1 cellular context compared by ENCODE assay signal in genomic region chr19:42268142-42268703, GRCh38.
TF ChIP-seq lines count a peak whose summit lies in the region.

No MANE protein-coding gene starts in this region.

TF ChIP-seq in K562, 482 proteins besides CTCF, POLR2A, EP300 and RAD21 (continues in another document):
- TF ChIP-seq ZNF324 (CRISPR knock-in tag; IDR thresholded peaks at IDR 0.05), result 0 out of 2 replicates have a peak, but pooled peaks have one; percentile 31
- TF ChIP-seq RBFOX2 (IDR thresholded peaks at IDR 0.05; ENCODE audit: low read depth, low read length), result peak; percentile 91
- TF ChIP-seq FOXJ2 (tag; IDR thresholded peaks at IDR 0.05), result peak; percentile 94
- no peak for TF ChIP-seq ARNT (IDR thresholded peaks at IDR 0.05)
- no peak for TF ChIP-seq SMAD2 (IDR thresholded peaks at IDR 0.05; ENCODE audit: low read depth, low read length)
- TF ChIP-seq XRCC5 (IDR thresholded peaks at IDR 0.05; ENCODE audit: low read depth, low read length), result 0 out of 2 replicates have a peak, but pooled peaks have one; percentile 27
- TF ChIP-seq E2F4 (CRISPR knock-in tag; IDR thresholded peaks at IDR 0.05; ENCODE audit: low read depth), result 0 out of 2 replicates have a peak, but pooled peaks have one; percentile 44
- no peak for TF ChIP-seq ARID2 (IDR thresholded peaks at IDR 0.05)
- TF ChIP-seq CREM (IDR thresholded peaks at IDR 0.05; ENCODE audit: low read depth), result peak; percentile 75
- no peak for TF ChIP-seq DEAF1 (CRISPR knock-in tag; IDR thresholded peaks at IDR 0.05)
- peak; percentile 85; the same call in 1 of the 2 replicates for TF ChIP-seq FOXK1 (CRISPR knock-in tag; IDR thresholded peaks at IDR 0.05; ENCODE audit: borderline replicate concordance)
- TF ChIP-seq NRF1 (conservative IDR thresholded peaks at IDR 0.05 in 1 of 2, IDR thresholded peaks at IDR 0.05 in 1 of 2), result peak; percentile 65 to 71; a peak in 3 of 4 replicates
- TF ChIP-seq NR1H2 (CRISPR knock-in tag; IDR thresholded peaks at IDR 0.05), result no peak
- TF ChIP-seq BRF1 (IDR thresholded peaks at IDR 0.05; ENCODE audit: borderline replicate concordance, extremely low read depth, insufficient read length), result no peak
- TF ChIP-seq YY1 (IDR thresholded peaks at IDR 0.05; ENCODE audit: borderline replicate concordance in 1 of 3, control insufficient read depth in 1 of 3, extremely low read depth in 1 of 3, insufficient read depth in 3 of 3, insufficient read length in 1 of 3, insufficient replicate concordance in 2 of 3, low read depth in 1 of 3, low read length in 2 of 3), result peak in 1 of 3 experiments; percentile 7
- TF ChIP-seq GABPB1 (CRISPR knock-in tag; IDR thresholded peaks at IDR 0.05), result no peak
- no peak for TF ChIP-seq ZBTB34 (CRISPR knock-in tag; IDR thresholded peaks at IDR 0.05)
- no peak for TF ChIP-seq CEBPZ (IDR thresholded peaks at IDR 0.05; ENCODE audit: borderline replicate concordance, low read depth, low read length)
- no peak for TF ChIP-seq MEF2A (IDR thresholded peaks at IDR 0.05; ENCODE audit: control insufficient read depth, low read depth, low read length)
- TF ChIP-seq FOXJ3 (CRISPR knock-in tag; IDR thresholded peaks at IDR 0.05), result no peak
- peak; percentile 14 for TF ChIP-seq CREB1 (IDR thresholded peaks at IDR 0.05)
- peak; percentile 70 for TF ChIP-seq CREB1 (CRISPR knock-in tag; IDR thresholded peaks at IDR 0.05)
- TF ChIP-seq HEY1 (CRISPR knock-in tag; IDR thresholded peaks at IDR 0.05; ENCODE audit: borderline replicate concordance), result no peak
- no peak for TF ChIP-seq ZNF740 (CRISPR knock-in tag; IDR thresholded peaks at IDR 0.05)
- TF ChIP-seq ZNF740 (tag; IDR thresholded peaks at IDR 0.05), result no peak
- no peak for TF ChIP-seq ZNF696 (CRISPR knock-in tag; conservative IDR thresholded peaks at IDR 0.05)
- peak; percentile 96 to 98 for TF ChIP-seq FOXK2 (conservative IDR thresholded peaks at IDR 0.05 in 1 of 2, IDR thresholded peaks at IDR 0.05 in 1 of 2; ENCODE audit: low read depth in 2 of 2)
- TF ChIP-seq ATF2 (CRISPR knock-in tag; IDR thresholded peaks at IDR 0.05), result peak; percentile 99
- no peak for TF ChIP-seq RBM22 (IDR thresholded peaks at IDR 0.05; ENCODE audit: low read depth, low read length, poor library complexity, severe bottlenecking)
- TF ChIP-seq FOSL1 (tag; conservative IDR thresholded peaks at IDR 0.05), result peak; percentile 69
- no peak for TF ChIP-seq ZFP91 (CRISPR knock-in tag; IDR thresholded peaks at IDR 0.05)
- TF ChIP-seq BRCA1 (IDR thresholded peaks at IDR 0.05), result no peak
- TF ChIP-seq BRCA1 (CRISPR knock-in tag; IDR thresholded peaks at IDR 0.05), result no peak
- TF ChIP-seq PRPF4 (IDR thresholded peaks at IDR 0.05; ENCODE audit: insufficient read depth, low read depth, low read length, poor library complexity, severe bottlenecking), result peak; percentile 32
- TF ChIP-seq SMC3 (conservative IDR thresholded peaks at IDR 0.05; ENCODE audit: insufficient read depth, low read depth, low read length), result 0 out of 2 replicates have a peak, but pooled peaks have one; percentile 16
- TF ChIP-seq CUX1 (CRISPR knock-in tag; IDR thresholded peaks at IDR 0.05), result peak; percentile 39; the same call in 1 of the 2 replicates
- TF ChIP-seq ZKSCAN1 (IDR thresholded peaks at IDR 0.05; ENCODE audit: low read depth, low read length), result peak; percentile 8; the same call in 1 of the 2 replicates
- TF ChIP-seq RAD51 (IDR thresholded peaks at IDR 0.05; ENCODE audit: borderline replicate concordance, low read depth), result peak; percentile 77
- TF ChIP-seq DDX20 (tag; IDR thresholded peaks at IDR 0.05; ENCODE audit: low read depth), result no peak
- peak; percentile 92 for TF ChIP-seq EP400 (IDR thresholded peaks at IDR 0.05)
- TF ChIP-seq ZNF668 (CRISPR knock-in tag; IDR thresholded peaks at IDR 0.05), result no peak
- TF ChIP-seq ZNF57 (CRISPR knock-in tag; IDR thresholded peaks at IDR 0.05), result no peak
- 0 out of 2 replicates have a peak, but pooled peaks have one; percentile 48 for TF ChIP-seq SOX6 (IDR thresholded peaks at IDR 0.05)
- peak; percentile 83 for TF ChIP-seq ZFX (CRISPR knock-in tag; IDR thresholded peaks at IDR 0.05)
- peak; percentile 35 to 65; a peak in 2 of 4 replicates for TF ChIP-seq TBL1XR1 (IDR thresholded peaks at IDR 0.05; ENCODE audit: low read length in 2 of 2)
- TF ChIP-seq CHCHD3 (CRISPR knock-in tag; IDR thresholded peaks at IDR 0.05), result peak; percentile 70; the same call in 1 of the 2 replicates
- TF ChIP-seq ZNF174 (CRISPR knock-in tag; IDR thresholded peaks at IDR 0.05), result no peak
- TF ChIP-seq ZNF589 (CRISPR knock-in tag; IDR thresholded peaks at IDR 0.05; ENCODE audit: low read depth), result peak; percentile 78; the same call in 1 of the 2 replicates
